20 cellular contexts compared by ENCODE assay signal in genomic region chr18:75783816-75784215, GRCh38.
DNase-seq lines count a peak whose midpoint lies in the region; TF ChIP-seq lines count a peak whose summit lies in the region.
"Had no signal": no experiment of that assay in that cellular context is flagged by ENCODE, and none has a peak within 500 bp of the region (broad histone marks: within the 10 kb centered on the region; RNA-seq: fewer than 3 reads in every experiment).

No MANE protein-coding gene starts in this region.

- no peak for TF ChIP-seq POLR2A in breast epithelium (IDR thresholded peaks at IDR 0.05)
- TF ChIP-seq POLR2A in tibial nerve (IDR thresholded peaks at IDR 0.05): no peak

- H3K9me3 Mint-ChIP-seq in type B pancreatic cell: peaks cover 4% of the 10 kb centered on the region
- H3K9me3 Mint-ChIP-seq: activated naive CD4-positive, alpha-beta T cell treated with anti-CD3 and anti-CD28 coated beads for 36 hours had no signal

- WGBS in tibial nerve, 2 donors: 44 to 45% methylated on average over 6 of the region's 6 CpGs

- H3K27ac ChIP-seq in breast epithelium (no peak overlapping the region), tibial nerve (no peak overlapping the region)
- H3K27ac ChIP-seq: uterus had no signal

- TF ChIP-seq CTCF in type B pancreatic cell (conservative IDR thresholded peaks at IDR 0.05): no peak
- TF ChIP-seq CTCF in breast epithelium (IDR thresholded peaks at IDR 0.05): no peak
- TF ChIP-seq CTCF in tibial nerve (IDR thresholded peaks at IDR 0.05): no peak

- H3K4me3 Mint-ChIP-seq in type B pancreatic cell: peak overlapping the region; percentile 26
- H3K4me3 Mint-ChIP-seq: activated naive CD4-positive, alpha-beta T cell treated with anti-CD3 and anti-CD28 coated beads for 36 hours; CD4-positive, CD25-positive, alpha-beta regulatory T cell; memory B cell; naive thymus-derived CD8-positive, alpha-beta T cell had no signal

- H3K9me3 ChIP-seq in breast epithelium (no peaks in the 10 kb centered on the region), tibial nerve (no peaks in the 10 kb centered on the region)
- H3K9me3 ChIP-seq: uterus had no signal

- H3K4me1 Mint-ChIP-seq in type B pancreatic cell (ENCODE audit: unreplicated experiment): peaks cover 18% of the 10 kb centered on the region
- H3K4me1 Mint-ChIP-seq: memory B cell; naive thymus-derived CD8-positive, alpha-beta T cell had no signal

- H3K4me1 ChIP-seq in breast epithelium (no peaks in the 10 kb centered on the region), tibial nerve (peaks cover 0 to 9% (median 0%) of the 10 kb centered on the region in 4 donors)
- H3K4me1 ChIP-seq: uterus had no signal

- H3K36me3 Mint-ChIP-seq in type B pancreatic cell: no peaks in the 10 kb centered on the region
- H3K36me3 Mint-ChIP-seq: CD4-positive, CD25-positive, alpha-beta regulatory T cell; memory B cell; naive thymus-derived CD8-positive, alpha-beta T cell had no signal

- H3K27me3 ChIP-seq in breast epithelium (no peaks in the 10 kb centered on the region), tibial nerve (no peaks in the 10 kb centered on the region)
- H3K27me3 ChIP-seq: uterus had no signal

- peaks cover 43% of the 10 kb centered on the region for H3K27me3 Mint-ChIP-seq in type B pancreatic cell
- H3K27me3 Mint-ChIP-seq: CD4-positive, CD25-positive, alpha-beta regulatory T cell had no signal

- H3K36me3 ChIP-seq in breast epithelium: no peaks in the 10 kb centered on the region
- no peaks in the 10 kb centered on the region for H3K36me3 ChIP-seq in tibial nerve
- H3K36me3 ChIP-seq: uterus had no signal

- intact Hi-C loops in breast epithelium (cut with DNase I; ENCODE audit: low total_unique reads): no loop called here

- H3K27ac Mint-ChIP-seq in type B pancreatic cell: no peak overlapping the region
- H3K27ac Mint-ChIP-seq: activated naive CD4-positive, alpha-beta T cell treated with anti-CD3 and anti-CD28 coated beads for 36 hours; CD4-positive, CD25-positive, alpha-beta regulatory T cell; memory B cell; naive thymus-derived CD8-positive, alpha-beta T cell; progenitor cell of endocrine pancreas had no signal

- H3K4me3 ChIP-seq in breast epithelium (no peak overlapping the region), tibial nerve (no peak overlapping the region)

- DNase-seq in NCI-H510A treated with DMSO at 0.1 percent for 48 hours (lab: John Stamatoyannopoulos, UW) (peak; percentile 73), NCI-H510A (lab: John Stamatoyannopoulos, UW) (no peak), SK-N-DZ (ENCODE audit: low spot score) (peak; percentile 61), left kidney (ENCODE audit: low read depth, low spot score) (peak; percentile 46), type B pancreatic cell (ENCODE audit: extremely low spot score, unreplicated experiment) (no peak), breast epithelium (ENCODE audit: low spot score in 2 of 2) (no peak), tibial nerve (ENCODE audit: low spot score in 2 of 2) (no peak), AG08396 (ENCODE audit: low spot score) (no peak)
- DNase-seq: activated naive CD4-positive, alpha-beta T cell treated with anti-CD3 and anti-CD28 coated beads for 36 hours; aorta; HCEC 1CT; naive thymus-derived CD8-positive, alpha-beta T cell; NCI-H1694 treated with DMSO at 0.1 percent for 48 hours; SHP77; stimulated activated CD8-positive, alpha-beta memory T cell treated with anti-CD3 and anti-CD28 coated beads, Interleukin-4, amount 100 ng/mL, for 48 hours; T-helper 1 cell; uterus had no signal

- no peak for TF ChIP-seq EP300 in tibial nerve (IDR thresholded peaks at IDR 0.05)

Comparison
In these comparisons a context has a peak if more than half of its experiments do, and no peak if none do; other contexts are left out.
1. DNase-seq: peak in NCI-H510A treated with DMSO at 0.1 percent for 48 hours (single experiment), SK-N-DZ (single experiment) and left kidney (single experiment); none in NCI-H510A (single experiment), type B pancreatic cell (single experiment), breast epithelium (0 of 2), tibial nerve (0 of 2) and AG08396 (single experiment).